In the genomic region with DNA sequence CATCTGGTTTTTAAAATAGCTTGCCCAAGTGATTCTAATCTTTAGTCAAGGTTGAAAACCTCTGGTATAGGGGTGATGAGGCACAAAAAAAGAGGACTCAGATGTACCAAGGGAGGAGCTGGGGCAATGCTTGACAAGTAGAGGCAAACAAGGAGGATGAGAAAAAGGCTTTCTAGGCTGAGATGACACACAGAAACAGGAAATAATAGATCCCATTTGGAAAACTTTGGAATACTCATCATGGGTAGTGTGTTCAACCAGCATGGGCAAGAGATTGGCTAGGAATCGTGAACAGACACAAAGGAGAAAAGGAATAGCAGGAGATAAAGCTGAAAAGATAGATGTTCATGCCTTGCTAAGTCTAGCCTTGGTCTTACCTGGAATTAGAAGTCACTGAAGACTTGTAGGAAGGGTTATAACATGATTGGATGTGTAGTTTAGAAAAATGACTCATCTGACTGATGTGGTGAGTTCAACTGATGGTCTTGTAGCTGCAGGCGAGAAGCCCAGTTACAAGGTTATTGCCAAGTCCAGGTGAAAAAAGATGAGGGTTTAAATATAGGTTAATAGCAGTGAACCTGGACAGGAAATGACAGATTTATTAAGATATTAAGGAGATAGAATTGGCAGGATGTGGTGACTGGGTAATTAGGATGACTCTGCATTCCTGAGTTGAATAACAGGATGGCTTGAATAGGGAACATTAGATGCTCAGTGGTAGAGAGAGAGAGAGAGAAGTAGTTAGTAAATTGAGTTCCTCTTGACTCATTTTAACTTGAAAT, we compare ENCODE assay signal across 12 cellular contexts.
DNase-seq lines count a peak whose midpoint lies in the region; ATAC-seq and TF ChIP-seq lines count a peak whose summit lies in the region.
"Had no signal": no experiment of that assay in that cellular context is flagged by ENCODE, and none has a peak within 500 bp of the region (broad histone marks: within the 10 kb centered on the region; RNA-seq: fewer than 3 reads in every experiment).

No MANE protein-coding gene starts in this region.

- ATAC-seq in GM18517 (IDR thresholded peaks at IDR 0.05; ENCODE audit: unreplicated experiment), result no peak
- no peak for ATAC-seq in GM18858 (IDR thresholded peaks at IDR 0.05; ENCODE audit: unreplicated experiment)

- TF ChIP-seq CTCF in cardiac fibroblast (IDR thresholded peaks at IDR 0.05; ENCODE audit: low read depth, low read length), result no peak

- DNase-seq in NCI-H748 (lab: John Stamatoyannopoulos, UW; ENCODE audit: unreplicated experiment) (peak; percentile 13), NCI-H748 treated with DMSO at 0.1 percent for 48 hours (lab: John Stamatoyannopoulos, UW) (no peak), NCI-H226 (peak; percentile 72), cardiac fibroblast (ENCODE audit: low read depth in 2 of 2) (peak; percentile 2 to 66), kidney tubule cell (ENCODE audit: low spot score) (peak; percentile 92), inferior parietal cortex (ENCODE audit: extremely low spot score) (no peak)
- DNase-seq: activated effector memory CD4-positive, alpha-beta T cell treated with anti-CD3 and anti-CD28 coated beads, Interleukin-2, amount 50 U/mL, for 16 hours; NCI-H1930; NCI-H774; substantia nigra had no signal

- no peak overlapping the region for H3K4me3 ChIP-seq in cardiac fibroblast (replicated peaks in 1 of 2; ENCODE audit: low read depth in 2 of 2, low read length in 2 of 2)

Comparison
In these comparisons a context has a peak if more than half of its experiments do, and no peak if none do; other contexts are left out.
1. DNase-seq: peak in NCI-H748 (single experiment), NCI-H226 (single experiment), cardiac fibroblast (2 of 2) and kidney tubule cell (single experiment); none in NCI-H748 treated with DMSO at 0.1 percent for 48 hours (single experiment) and inferior parietal cortex (single experiment).